1 cellular context compared by ENCODE assay signal in the genomic region with DNA sequence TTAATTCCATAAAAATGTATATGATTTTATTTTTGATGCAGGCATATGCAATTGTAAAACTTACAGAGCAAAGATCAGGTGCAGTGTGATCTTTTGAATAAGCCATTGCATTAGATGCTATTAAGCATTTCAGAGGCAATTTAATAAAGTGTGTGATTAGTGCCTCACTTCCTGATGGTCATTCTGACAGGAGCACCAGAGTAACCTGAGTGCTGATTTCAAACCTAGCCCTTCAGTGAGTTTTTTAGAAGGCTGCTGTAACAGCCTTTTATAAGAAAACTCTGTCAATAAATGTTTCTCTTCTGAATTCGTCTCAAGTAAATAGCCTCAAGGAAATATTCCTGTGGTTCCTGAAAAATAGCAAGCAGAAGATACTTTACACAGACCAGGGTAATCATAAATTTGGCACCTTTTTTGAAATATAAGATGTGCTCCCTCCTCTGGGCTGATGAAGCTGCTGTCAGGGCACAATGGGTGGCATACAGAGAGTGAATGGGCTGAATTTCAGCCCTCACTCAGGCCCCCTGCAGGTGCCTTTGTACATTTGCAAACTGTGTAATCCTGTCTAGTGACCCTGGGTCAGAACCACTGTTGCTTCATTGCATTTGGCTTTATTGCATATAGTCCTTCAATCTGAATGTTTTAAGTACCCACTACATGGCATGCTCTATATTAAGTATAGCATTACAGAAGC.
TF ChIP-seq lines count a peak whose summit lies in the region.

No MANE protein-coding gene starts in this region.

TF ChIP-seq in H1, 55 proteins besides CTCF, POLR2A, EP300 and RAD21 (continued from another document):
- TF ChIP-seq JUN (IDR thresholded peaks at IDR 0.05; ENCODE audit: low read depth, low read length) (no peak), FOSL1 (IDR thresholded peaks at IDR 0.05; ENCODE audit: insufficient read depth, low read depth, low read length) (no peak), YY1 (IDR thresholded peaks at IDR 0.05; ENCODE audit: low read depth, low read length) (no peak), CHD1 (IDR thresholded peaks at IDR 0.05; ENCODE audit: low read depth, low read length) (no peak), RXRA (IDR thresholded peaks at IDR 0.05; ENCODE audit: insufficient read depth, low read depth, low read length) (no peak), ATF3 (IDR thresholded peaks at IDR 0.05; ENCODE audit: insufficient read depth, low read depth, low read length) (no peak), TBP (IDR thresholded peaks at IDR 0.05; ENCODE audit: low read depth, low read length) (no peak), EZH2 (IDR thresholded peaks at IDR 0.05; ENCODE audit: low read depth, low read length, severe bottlenecking) (no peak), SP4 (IDR thresholded peaks at IDR 0.05; ENCODE audit: low read length) (no peak), SIRT6 (IDR thresholded peaks at IDR 0.05; ENCODE audit: low read length) (no peak)
